In the genomic region with DNA sequence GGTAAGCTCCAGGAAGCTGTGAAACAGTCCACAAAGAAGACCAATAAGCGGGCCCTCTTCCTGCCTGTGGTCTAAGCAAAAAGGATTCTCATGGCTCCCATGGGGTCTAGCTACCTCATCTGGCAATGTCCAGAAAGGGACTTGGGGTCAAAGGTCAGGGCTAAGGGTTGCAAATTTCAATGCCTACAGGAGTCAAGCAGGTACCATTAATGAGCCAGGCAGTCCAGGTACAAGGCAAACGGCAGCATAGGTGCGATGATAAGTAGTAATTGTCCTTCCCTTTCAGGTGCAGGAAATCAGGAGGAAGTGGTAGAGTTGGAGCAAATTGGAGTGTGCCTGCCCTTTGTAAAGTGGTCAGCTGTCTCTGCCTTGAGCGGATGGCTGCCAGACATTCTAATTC, we compare ENCODE assay signal across 29 cellular contexts. TPM values are rescaled to one million over a fixed set of nuclear protein-coding genes. Genes with fewer than 3 reads are reported as not detected.
"Had no signal": no experiment of that assay in that cellular context is flagged by ENCODE, and none has a peak within 500 bp of the region (broad histone marks: within the 10 kb centered on the region; RNA-seq: fewer than 3 reads in every experiment).

No MANE protein-coding gene starts in this region.

- FAIRE-seq: astrocyte had no signal

- H3K9me3 ChIP-seq: MG63, Peyer's patch, SK-N-SH had no signal

- H3K9ac ChIP-seq: SK-N-SH had no signal

- H3K4me2 ChIP-seq: SK-N-SH had no signal

- H3K36me3 ChIP-seq: MG63, Peyer's patch, SJCRH30, WERI-Rb-1 had no signal

- H3K9me2 ChIP-seq: SK-N-SH had no signal

- H3K27me3 ChIP-seq: Peyer's patch, SJCRH30 had no signal

- H3K27ac ChIP-seq: Peyer's patch, RWPE1, SJCRH30, WERI-Rb-1 had no signal

- H3K4me1 ChIP-seq: Peyer's patch, SJCRH30 had no signal

- DNase-seq: activated CD4-positive, alpha-beta memory T cell treated with anti-CD3 and anti-CD28 coated beads, Interleukin-2, amount 10 ng/mL, durations not matched to agents 7 days and 5 days; activated CD4-positive, alpha-beta T cell treated with anti-CD3 and anti-CD28 coated beads for 36 hours; activated CD4-positive, alpha-beta T cell treated with anti-CD3 and anti-CD28 coated beads, Interleukin-2, amount 50 U/mL, for 1 hour; activated gamma-delta T cell; activated naive CD4-positive, alpha-beta T cell treated with anti-CD3 and anti-CD28 coated beads for 36 hours; activated T-cell treated with anti-CD3 and anti-CD28 coated beads for 4 hours; activated T-cell treated with anti-CD3 and anti-CD28 coated beads, Interleukin-2, amount 50 U/mL, for 48 hours; amygdala; MG63; NCI-H1048; NCI-H1417; NCI-H1930; NCI-H2171; NCI-H226; NCI-H526; NCI-H774; NK-92 treated with Interleukin-12 subunit alpha and Interleukin-12 subunit beta, amount 100 ng/mL, for 24 hours; Peyer's patch; Right ventricle myocardium superior; SJCRH30; SK-N-SH; T-helper 1 cell; WERI-Rb-1 had no signal

- H3K4me3 ChIP-seq: MG63, Peyer's patch, SJCRH30 had no signal

- ATAC-seq: activated CD4-positive, alpha-beta T cell treated with anti-CD3 and anti-CD28 coated beads for 36 hours; activated T-helper 17 cell treated with anti-CD3 and anti-CD28 coated beads, Interleukin-2, amount 50 U/mL, for 72 hours had no signal

RNA-seq across cellular contexts. Expression of a gene that starts 6.4 kb away (rescaled TPM):
- total RNA-seq: activated CD4-positive, alpha-beta memory T cell treated with anti-CD3 and anti-CD28 coated beads, Interleukin-2, amount 10 ng/mL, durations not matched to agents 7 days and 5 days; activated CD4-positive, alpha-beta T cell treated with anti-CD3 and anti-CD28 coated beads for 36 hours; activated CD8-positive, alpha-beta memory T cell treated with anti-CD3 and anti-CD28 coated beads for 36 hours; activated naive CD4-positive, alpha-beta T cell treated with anti-CD3 and anti-CD28 coated beads for 36 hours; activated T-helper 17 cell treated with anti-CD3 and anti-CD28 coated beads, Interleukin-2, amount 50 U/mL, for 72 hours; astrocyte; NCI-H460; Peyer's patch; Right ventricle myocardium superior; SJCRH30; T-helper 2 cell treated with Interferon-gamma antibody and Interleukin-4, amounts not matched to agents 100 ng/mL and 5 ng/mL, for 36 hours had no signal
- polyA plus RNA-seq: SK-N-SH had no signal

RNA-seq across cellular contexts. Expression of a gene that starts 7.1 kb away (rescaled TPM):
- total RNA-seq: activated CD4-positive, alpha-beta memory T cell treated with anti-CD3 and anti-CD28 coated beads, Interleukin-2, amount 10 ng/mL, durations not matched to agents 7 days and 5 days; activated CD4-positive, alpha-beta T cell treated with anti-CD3 and anti-CD28 coated beads for 36 hours; activated CD8-positive, alpha-beta memory T cell treated with anti-CD3 and anti-CD28 coated beads for 36 hours; activated naive CD4-positive, alpha-beta T cell treated with anti-CD3 and anti-CD28 coated beads for 36 hours; activated T-helper 17 cell treated with anti-CD3 and anti-CD28 coated beads, Interleukin-2, amount 50 U/mL, for 72 hours; astrocyte; NCI-H460; Peyer's patch; Right ventricle myocardium superior; SJCRH30; T-helper 2 cell treated with Interferon-gamma antibody and Interleukin-4, amounts not matched to agents 100 ng/mL and 5 ng/mL, for 36 hours had no signal
- polyA plus RNA-seq: SK-N-SH had no signal

RNA-seq across cellular contexts. Expression of a gene that starts 52.6 kb away (rescaled TPM):
- total RNA-seq: activated CD4-positive, alpha-beta memory T cell treated with anti-CD3 and anti-CD28 coated beads, Interleukin-2, amount 10 ng/mL, durations not matched to agents 7 days and 5 days; activated CD4-positive, alpha-beta T cell treated with anti-CD3 and anti-CD28 coated beads for 36 hours; activated CD8-positive, alpha-beta memory T cell treated with anti-CD3 and anti-CD28 coated beads for 36 hours; activated naive CD4-positive, alpha-beta T cell treated with anti-CD3 and anti-CD28 coated beads for 36 hours; activated T-helper 17 cell treated with anti-CD3 and anti-CD28 coated beads, Interleukin-2, amount 50 U/mL, for 72 hours; NCI-H460; SJCRH30; T-helper 2 cell treated with Interferon-gamma antibody and Interleukin-4, amounts not matched to agents 100 ng/mL and 5 ng/mL, for 36 hours had no signal
- polyA plus RNA-seq: SK-N-SH had no signal
